ENCODE assay signal across 10 cellular contexts in genomic region chrX:13692771-13693231, GRCh38. TPM values are rescaled to one million over a fixed set of nuclear protein-coding genes. Genes with fewer than 3 reads are reported as not detected.
A peak's percentile ranks its signal among the peaks of the same experiment; 100 is the strongest.
DNase-seq lines count a peak whose midpoint lies in the region; ATAC-seq and TF ChIP-seq lines count a peak whose summit lies in the region.
"Had no signal": no experiment of that assay in that cellular context is flagged by ENCODE, and none has a peak within 500 bp of the region (broad histone marks: within the 10 kb centered on the region; RNA-seq: fewer than 3 reads in every experiment).

No MANE protein-coding gene starts in this region.

- peak overlapping the region; percentile 40 for H3K27ac Mint-ChIP-seq in stimulated activated naive CD8-positive, alpha-beta T cell treated with anti-CD3 and anti-CD28 coated beads, Interleukin-15, Interleukin-2, amounts not matched to agents 100 ng/mL and 50 ng/mL, for 24 hours
- peak overlapping the region; percentile 11 for H3K27ac Mint-ChIP-seq in activated T-helper 2 cell treated with anti-CD3 and anti-CD28 coated beads, Interferon-gamma antibody, Interleukin-2, Interleukin-4, amounts not matched to agents 10 μg/mL and 5 μg/mL and 100 μg/mL, durations not matched to agents 14 hours and 24 hours and 36 hours
- H3K27ac Mint-ChIP-seq in neural progenitor cell = no peak overlapping the region

- DNase-seq in stimulated activated naive CD8-positive, alpha-beta T cell treated with anti-CD3 and anti-CD28 coated beads, Interleukin-15, Interleukin-2, amounts not matched to agents 100 U/mL and 50 U/mL, for 24 hours = no peak
- no peak for DNase-seq in activated T-helper 2 cell treated with anti-CD3 and anti-CD28 coated beads, Interferon-gamma antibody, Interleukin-2, Interleukin-4, amounts not matched to agents 10 μg/mL and 5 μg/mL and 100 μg/mL, durations not matched to agents 14 hours and 24 hours and 36 hours (ENCODE audit: low spot score)
- DNase-seq in kidney tubule cell (ENCODE audit: low spot score) (peak; percentile 79), SW 1271 (lab: John Stamatoyannopoulos, UW) (no peak), lower lobe of right lung (no peak), neural progenitor cell (ENCODE audit: low spot score) (no peak), right cardiac atrium (no peak)
- DNase-seq: NCI-H1417 treated with DMSO at 0.1 percent for 48 hours, Peyer's patch had no signal

- H3K4me1 Mint-ChIP-seq in stimulated activated naive CD8-positive, alpha-beta T cell treated with anti-CD3 and anti-CD28 coated beads, Interleukin-15, Interleukin-2, amounts not matched to agents 100 ng/mL and 50 ng/mL, for 24 hours (ENCODE audit: low read depth) = peaks cover 77% of the 10 kb centered on the region
- peaks cover 53% of the 10 kb centered on the region for H3K4me1 Mint-ChIP-seq in activated T-helper 2 cell treated with anti-CD3 and anti-CD28 coated beads, Interferon-gamma antibody, Interleukin-2, Interleukin-4, amounts not matched to agents 10 μg/mL and 5 μg/mL and 100 μg/mL, durations not matched to agents 14 hours and 24 hours and 36 hours (ENCODE audit: low read depth)
- H3K4me1 Mint-ChIP-seq in neural progenitor cell = peaks cover 29% of the 10 kb centered on the region

- H3K27me3 Mint-ChIP-seq in stimulated activated naive CD8-positive, alpha-beta T cell treated with anti-CD3 and anti-CD28 coated beads, Interleukin-15, Interleukin-2, amounts not matched to agents 100 ng/mL and 50 ng/mL, for 24 hours = no peaks in the 10 kb centered on the region
- no peaks in the 10 kb centered on the region for H3K27me3 Mint-ChIP-seq in activated T-helper 2 cell treated with anti-CD3 and anti-CD28 coated beads, Interferon-gamma antibody, Interleukin-2, Interleukin-4, amounts not matched to agents 10 μg/mL and 5 μg/mL and 100 μg/mL, durations not matched to agents 14 hours and 24 hours and 36 hours (ENCODE audit: low read depth)
- H3K27me3 Mint-ChIP-seq in neural progenitor cell (ENCODE audit: insufficient read depth, low read depth) = no peaks in the 10 kb centered on the region

- H4K20me1 ChIP-seq in neural progenitor cell (ENCODE audit: low read depth) = peaks cover 57% of the 10 kb centered on the region

- peaks cover 38% of the 10 kb centered on the region for H3K36me3 Mint-ChIP-seq in stimulated activated naive CD8-positive, alpha-beta T cell treated with anti-CD3 and anti-CD28 coated beads, Interleukin-15, Interleukin-2, amounts not matched to agents 100 ng/mL and 50 ng/mL, for 24 hours (ENCODE audit: low read depth)
- peaks cover 13% of the 10 kb centered on the region for H3K36me3 Mint-ChIP-seq in activated T-helper 2 cell treated with anti-CD3 and anti-CD28 coated beads, Interferon-gamma antibody, Interleukin-2, Interleukin-4, amounts not matched to agents 10 μg/mL and 5 μg/mL and 100 μg/mL, durations not matched to agents 14 hours and 24 hours and 36 hours (ENCODE audit: low read depth)
- H3K36me3 Mint-ChIP-seq in neural progenitor cell = peaks cover 1% of the 10 kb centered on the region

- H3K9me3 ChIP-seq in lower lobe of right lung (no peaks in the 10 kb centered on the region), neural progenitor cell (ENCODE audit: low read depth) (no peaks in the 10 kb centered on the region), right cardiac atrium (ENCODE audit: control insufficient read depth, low read length) (no peaks in the 10 kb centered on the region)
- H3K9me3 ChIP-seq: Peyer's patch had no signal

- no peak overlapping the region for H3K4me2 ChIP-seq in neural progenitor cell

- H3K4me3 ChIP-seq in lower lobe of right lung (no peak overlapping the region), neural progenitor cell (no peak overlapping the region), right cardiac atrium (ENCODE audit: low read length) (no peak overlapping the region)
- H3K4me3 ChIP-seq: Peyer's patch had no signal

- intact Hi-C loops in activated T-helper 2 cell treated with anti-CD3 and anti-CD28 coated beads, Interferon-gamma antibody, Interleukin-2, Interleukin-4, amounts not matched to agents 10 μg/mL and 5 μg/mL and 100 μg/mL, durations not matched to agents 14 hours and 24 hours and 36 hours (cut with micrococcal nuclease) = no loop called here
- intact Hi-C loops in lower lobe of right lung (cut with DNase I) (no loop called here), right cardiac atrium (cut with DNase I) (no loop called here)

- TF ChIP-seq CTCF in lower lobe of right lung (IDR thresholded peaks at IDR 0.05) = no peak
- TF ChIP-seq CTCF in neural progenitor cell (IDR thresholded peaks at IDR 0.05) = no peak

- WGBS in right cardiac atrium = 55% methylated on average over 5 of the region's 5 CpGs

- no peaks in the 10 kb centered on the region for H3F3A ChIP-seq in neural progenitor cell (ENCODE audit: low read depth)

- H3K9ac ChIP-seq in neural progenitor cell = no peak overlapping the region

- H3K79me2 ChIP-seq in neural progenitor cell (ENCODE audit: low read depth) = peaks cover 87% of the 10 kb centered on the region

- ATAC-seq in stimulated activated naive CD8-positive, alpha-beta T cell treated with anti-CD3 and anti-CD28 coated beads, Interleukin-15, Interleukin-2, amounts not matched to agents 100 U/mL and 50 U/mL, for 24 hours = no peak
- ATAC-seq in lower lobe of right lung (no peak), right cardiac atrium (no peak)

- no peaks in the 10 kb centered on the region for H3K9me3 Mint-ChIP-seq in stimulated activated naive CD8-positive, alpha-beta T cell treated with anti-CD3 and anti-CD28 coated beads, Interleukin-15, Interleukin-2, amounts not matched to agents 100 ng/mL and 50 ng/mL, for 24 hours
- no peaks in the 10 kb centered on the region for H3K9me3 Mint-ChIP-seq in activated T-helper 2 cell treated with anti-CD3 and anti-CD28 coated beads, Interferon-gamma antibody, Interleukin-2, Interleukin-4, amounts not matched to agents 10 μg/mL and 5 μg/mL and 100 μg/mL, durations not matched to agents 14 hours and 24 hours and 36 hours
- H3K9me3 Mint-ChIP-seq in neural progenitor cell = no peaks in the 10 kb centered on the region

- peak overlapping the region; percentile 63 for H3K4me3 Mint-ChIP-seq in stimulated activated naive CD8-positive, alpha-beta T cell treated with anti-CD3 and anti-CD28 coated beads, Interleukin-15, Interleukin-2, amounts not matched to agents 100 ng/mL and 50 ng/mL, for 24 hours
- H3K4me3 Mint-ChIP-seq in activated T-helper 2 cell treated with anti-CD3 and anti-CD28 coated beads, Interferon-gamma antibody, Interleukin-2, Interleukin-4, amounts not matched to agents 10 μg/mL and 5 μg/mL and 100 μg/mL, durations not matched to agents 14 hours and 24 hours and 36 hours (ENCODE audit: low read depth) = no peak overlapping the region
- no peak overlapping the region for H3K4me3 Mint-ChIP-seq in neural progenitor cell

- H3K36me3 ChIP-seq in lower lobe of right lung (no peaks in the 10 kb centered on the region), neural progenitor cell (no peaks in the 10 kb centered on the region)
- H3K36me3 ChIP-seq: Peyer's patch had no signal

- no peak overlapping the region for H2AFZ ChIP-seq in neural progenitor cell (replicated peaks)

- H3K27ac ChIP-seq in lower lobe of right lung = no peak overlapping the region
- no peak overlapping the region for H3K27ac ChIP-seq in neural progenitor cell
- H3K27ac ChIP-seq in right cardiac atrium (ENCODE audit: low read length) = no peak overlapping the region

- peaks cover 22% of the 10 kb centered on the region for H3K4me1 ChIP-seq in lower lobe of right lung
- H3K4me1 ChIP-seq in neural progenitor cell = peaks cover 14% of the 10 kb centered on the region
- H3K4me1 ChIP-seq in right cardiac atrium (ENCODE audit: control insufficient read depth, insufficient read depth, low read length) = peaks cover 9% of the 10 kb centered on the region

- no peaks in the 10 kb centered on the region for H3K27me3 ChIP-seq in lower lobe of right lung (ENCODE audit: low read depth)
- peaks cover 9% of the 10 kb centered on the region for H3K27me3 ChIP-seq in neural progenitor cell
- no peaks in the 10 kb centered on the region for H3K27me3 ChIP-seq in right cardiac atrium (ENCODE audit: control insufficient read depth, insufficient read depth)
- H3K27me3 ChIP-seq: Peyer's patch had no signal

RNA-seq across cellular contexts. Expression of gene RAB9A, which starts 3.9 kb away (rescaled TPM):
- 13.0 and 14.6 TPM in 2 replicates for total RNA-seq in activated T-helper 2 cell treated with anti-CD3 and anti-CD28 coated beads, Interferon-gamma antibody, Interleukin-2, Interleukin-4, amounts not matched to agents 10 μg/mL and 5 μg/mL and 100 μg/mL, durations not matched to agents 14 hours and 24 hours and 36 hours
- total RNA-seq in lower lobe of right lung = 32.8 TPM
- 27.9 and 30.5 TPM in 2 replicates for total RNA-seq in neural progenitor cell (ENCODE audit: low replicate concordance)
- 10 to 100 TPM; 18.5 to 20.6 (median 19.5) TPM for total RNA-seq in right cardiac atrium
- 19.4 TPM for polyA plus RNA-seq in right cardiac atrium

RNA-seq across cellular contexts. Expression of gene TCEANC, which starts 39.9 kb away (rescaled TPM):
- total RNA-seq in activated T-helper 2 cell treated with anti-CD3 and anti-CD28 coated beads, Interferon-gamma antibody, Interleukin-2, Interleukin-4, amounts not matched to agents 10 μg/mL and 5 μg/mL and 100 μg/mL, durations not matched to agents 14 hours and 24 hours and 36 hours = 2.5 and 2.8 TPM in 2 replicates
- total RNA-seq in lower lobe of right lung (8.4 TPM), neural progenitor cell (ENCODE audit: low replicate concordance) (3.6 and 6.8 TPM in 2 replicates), right cardiac atrium (1 to 10 TPM; 4.0 to 6.7 (median 4.5) TPM)
- 1.5 TPM for polyA plus RNA-seq in right cardiac atrium

RNA-seq across cellular contexts. Expression of gene TRAPPC2, which starts 41.6 kb away (rescaled TPM):
- total RNA-seq in activated T-helper 2 cell treated with anti-CD3 and anti-CD28 coated beads, Interferon-gamma antibody, Interleukin-2, Interleukin-4, amounts not matched to agents 10 μg/mL and 5 μg/mL and 100 μg/mL, durations not matched to agents 14 hours and 24 hours and 36 hours = 14.7 and 15.2 TPM in 2 replicates
- total RNA-seq in lower lobe of right lung (15.8 TPM), neural progenitor cell (ENCODE audit: low replicate concordance) (24.9 and 31.6 TPM in 2 replicates), right cardiac atrium (1 to 10 TPM; 6.4 to 8.7 (median 7.8) TPM)
- 4.3 TPM for polyA plus RNA-seq in right cardiac atrium

RNA-seq across cellular contexts. Expression of gene OFD1, which starts 41.7 kb away (rescaled TPM):
- total RNA-seq in activated T-helper 2 cell treated with anti-CD3 and anti-CD28 coated beads, Interferon-gamma antibody, Interleukin-2, Interleukin-4, amounts not matched to agents 10 μg/mL and 5 μg/mL and 100 μg/mL, durations not matched to agents 14 hours and 24 hours and 36 hours = 21.0 and 23.4 TPM in 2 replicates
- 38.3 TPM for total RNA-seq in lower lobe of right lung
- 23.3 and 36.0 TPM in 2 replicates for total RNA-seq in neural progenitor cell (ENCODE audit: low replicate concordance)
- total RNA-seq in right cardiac atrium = 10 to 100 TPM in 3 of 4 donors, 1 to 10 TPM in 1; 9.8 to 13.2 (median 12.7) TPM
- polyA plus RNA-seq in right cardiac atrium = 11.4 TPM
